17 cellular contexts compared by ENCODE assay signal in genomic region chr7:80875537-80876120, GRCh38. TPM values are rescaled to one million over a fixed set of nuclear protein-coding genes. Genes with fewer than 3 reads are reported as not detected.
DNase-seq lines count a peak whose midpoint lies in the region; ATAC-seq and TF ChIP-seq lines count a peak whose summit lies in the region.
"Had no signal": no experiment of that assay in that cellular context is flagged by ENCODE, and none has a peak within 500 bp of the region (broad histone marks: within the 10 kb centered on the region; RNA-seq: fewer than 3 reads in every experiment).

No MANE protein-coding gene starts in this region.

- H3K79me1 ChIP-seq in trophoblast cell (ENCODE audit: low read length) = peaks cover 6% of the 10 kb centered on the region

- WGBS in trophoblast cell (ENCODE audit: extremely low coverage, insufficient coverage, insufficient read length) = no CpG with 5 or more reads among the region's 9 CpGs

- H4K8ac ChIP-seq in trophoblast cell (ENCODE audit: low read depth, low read length) = no peak overlapping the region

- H2AFZ ChIP-seq in trophoblast cell (ENCODE audit: insufficient read depth, low read length, poor library complexity) = no peak overlapping the region
- H2AFZ ChIP-seq: GM23338 had no signal

- no peak for TF ChIP-seq CTCF in natural killer cell (IDR thresholded peaks at IDR 0.05)

- H3K27me3 ChIP-seq in trophoblast cell (ENCODE audit: insufficient read depth, low read length) = no peaks in the 10 kb centered on the region

- H3K9ac ChIP-seq in trophoblast cell (ENCODE audit: low read length) = no peak overlapping the region

- H3K27me3 Mint-ChIP-seq in natural killer cell (ENCODE audit: low read depth in 2 of 2) (no peaks in the 10 kb centered on the region), immature natural killer cell (ENCODE audit: low read depth in 3 of 3) (peaks cover 0 to 5% (median 3%) of the 10 kb centered on the region in 3 donors)
- no peaks in the 10 kb centered on the region for H3K27me3 Mint-ChIP-seq in natural killer cell treated with Interleukin-12 subunit alpha and Interleukin-12 subunit beta and Interleukin-15 and Interleukin-18, amount 100 ng/mL, for 72 hours
- H3K27me3 Mint-ChIP-seq: CD4-positive, alpha-beta memory T cell had no signal

- H3K9me3 ChIP-seq in trophoblast cell (ENCODE audit: insufficient read depth, low read depth, low read length) = no peaks in the 10 kb centered on the region

- peak overlapping the region; percentile 36 for H2BK12ac ChIP-seq in trophoblast cell (ENCODE audit: low read length)

- H2AK5ac ChIP-seq in trophoblast cell (ENCODE audit: low read length) = no peak overlapping the region

- H3K9me3 Mint-ChIP-seq in natural killer cell (peaks cover 0 to 2% of the 10 kb centered on the region in 2 donors), immature natural killer cell (peaks cover 0 to 15% (median 0%) of the 10 kb centered on the region in 6 donors)
- no peaks in the 10 kb centered on the region for H3K9me3 Mint-ChIP-seq in natural killer cell treated with Interleukin-12 subunit alpha and Interleukin-12 subunit beta and Interleukin-15 and Interleukin-18, amount 100 ng/mL, for 72 hours
- H3K9me3 Mint-ChIP-seq: GM23338, H9, HFFc6 had no signal

- no peak overlapping the region for H3K4ac ChIP-seq in trophoblast cell (ENCODE audit: low read depth, low read length)

- ATAC-seq in natural killer cell = peak in 2 of 3 donors; percentile 63 to 83
- ATAC-seq in natural killer cell treated with Interleukin-12 subunit alpha and Interleukin-12 subunit beta and Interleukin-15 and Interleukin-18, amount 100 ng/mL, for 72 hours = no peak
- ATAC-seq: GM23338, HCT116 had no signal

- H2BK120ac ChIP-seq in trophoblast cell (ENCODE audit: insufficient read depth, low read length, poor library complexity) = peak overlapping the region; percentile 6

- no peak overlapping the region for H3K4me2 ChIP-seq in trophoblast cell (ENCODE audit: low read length)
- H3K4me2 ChIP-seq: GM23338 had no signal

- peak overlapping the region; percentile 79 for H3K4me3 Mint-ChIP-seq in natural killer cell
- no peak overlapping the region for H3K4me3 Mint-ChIP-seq in natural killer cell treated with Interleukin-12 subunit alpha and Interleukin-12 subunit beta and Interleukin-15 and Interleukin-18, amount 100 ng/mL, for 72 hours
- peak overlapping the region; percentile 15 to 78 (median 62) for H3K4me3 Mint-ChIP-seq in immature natural killer cell
- H3K4me3 Mint-ChIP-seq: CD4-positive, alpha-beta memory T cell; GM23338; H9; HFFc6 had no signal

- H3K4me1 Mint-ChIP-seq in natural killer cell = peaks cover 18 to 26% of the 10 kb centered on the region in 2 donors
- peaks cover 0 to 19% of the 10 kb centered on the region in 2 donors for H3K4me1 Mint-ChIP-seq in natural killer cell treated with Interleukin-12 subunit alpha and Interleukin-12 subunit beta and Interleukin-15 and Interleukin-18, amount 100 ng/mL, for 72 hours (ENCODE audit: low read depth in 2 of 2)
- peaks cover 33 to 38% of the 10 kb centered on the region in 2 donors for H3K4me1 Mint-ChIP-seq in immature natural killer cell
- H3K4me1 Mint-ChIP-seq: CD4-positive, alpha-beta memory T cell had no signal

- H2BK5ac ChIP-seq in trophoblast cell (ENCODE audit: low read depth, low read length, poor library complexity) = no peak overlapping the region

- H4K91ac ChIP-seq in trophoblast cell (ENCODE audit: low read depth, low read length) = no peak overlapping the region

- peaks cover 5 to 10% of the 10 kb centered on the region in 2 experiments for H3K4me1 ChIP-seq in trophoblast cell (ENCODE audit: control insufficient read depth in 1 of 2, insufficient read depth in 2 of 2, low read length in 2 of 2)

- DNase-seq in natural killer cell = no peak
- DNase-seq in natural killer cell treated with Interleukin-12 subunit alpha and Interleukin-12 subunit beta and Interleukin-15 and Interleukin-18, amount 100 ng/mL, for 72 hours (ENCODE audit: low spot score) = no peak
- peak; percentile 28 to 37 (median 31) for DNase-seq in immature natural killer cell
- no peak for DNase-seq in trophoblast cell
- DNase-seq in NCI-H226 = no peak
- no peak for DNase-seq in midbrain (lab: John Stamatoyannopoulos, UW)
- DNase-seq: 8988T; C1 segment of cervical spinal cord; Calu3; CD4-positive, alpha-beta memory T cell; COR-L47; DMS53; DMS79 treated with DMSO at 0.1 percent for 48 hours; H9; HFFc6 had no signal

- intact Hi-C loops in natural killer cell (cut with micrococcal nuclease) = no loop called here

- no peak overlapping the region for H3K4me3 ChIP-seq in trophoblast cell (ENCODE audit: low read depth, low read length)
- H3K4me3 ChIP-seq: GM23338 had no signal

- H3K27ac Mint-ChIP-seq in natural killer cell (peak overlapping the region; percentile 28 to 60), immature natural killer cell (peak overlapping the region in 5 of 6 donors; percentile 5 to 84 (median 47))
- H3K27ac Mint-ChIP-seq in natural killer cell treated with Interleukin-12 subunit alpha and Interleukin-12 subunit beta and Interleukin-15 and Interleukin-18, amount 100 ng/mL, for 72 hours = no peak overlapping the region
- H3K27ac Mint-ChIP-seq: CD4-positive, alpha-beta memory T cell; GM23338; H9; HFFc6 had no signal

- H3K18ac ChIP-seq in trophoblast cell (ENCODE audit: low read length) = no peak overlapping the region

- H3K36me3 ChIP-seq in trophoblast cell (ENCODE audit: control insufficient read depth in 1 of 2, insufficient read depth in 2 of 2, low read length in 2 of 2) = peaks cover 0 to 4% of the 10 kb centered on the region in 2 experiments

- no peak overlapping the region for H4K12ac ChIP-seq in trophoblast cell (ENCODE audit: low read depth, low read length)

- H3K23ac ChIP-seq in trophoblast cell (ENCODE audit: low read length) = no peak overlapping the region

- H3K79me2 ChIP-seq in trophoblast cell (ENCODE audit: control insufficient read depth, insufficient read depth, low read length, poor library complexity) = no peaks in the 10 kb centered on the region

- H3K36me3 Mint-ChIP-seq in natural killer cell = no peaks in the 10 kb centered on the region
- no peaks in the 10 kb centered on the region for H3K36me3 Mint-ChIP-seq in natural killer cell treated with Interleukin-12 subunit alpha and Interleukin-12 subunit beta and Interleukin-15 and Interleukin-18, amount 100 ng/mL, for 72 hours
- no peaks in the 10 kb centered on the region for H3K36me3 Mint-ChIP-seq in immature natural killer cell
- H3K36me3 Mint-ChIP-seq: CD4-positive, alpha-beta memory T cell had no signal

- H3K14ac ChIP-seq in trophoblast cell (ENCODE audit: low read length) = peak overlapping the region; percentile 25

- no peak overlapping the region for H3K27ac ChIP-seq in trophoblast cell (ENCODE audit: low read depth, low read length)

RNA-seq across cellular contexts. Expression of gene SEMA3C, which starts 43.2 kb away (rescaled TPM):
- 10 to 100 TPM in 1 of 3 donors, under 1 TPM in 2; 0.41 to 12.2 (median 0.94) TPM for total RNA-seq in natural killer cell
- total RNA-seq in natural killer cell treated with Interleukin-12 subunit alpha and Interleukin-12 subunit beta and Interleukin-15 and Interleukin-18, amount 100 ng/mL, for 72 hours = 1 to 10 TPM in 1 of 2 donors, not detected in 1; 1.1 TPM
- polyA plus RNA-seq in immature natural killer cell = under 1 TPM in 2 of 3 donors, not detected in 1; 0.18 to 0.53 TPM
- polyA plus RNA-seq in trophoblast cell (2013) = 53.7 and 55.6 TPM in 2 replicates
- polyA plus RNA-seq: CD4-positive, alpha-beta memory T cell had no signal

Comparison
In these comparisons a context has a peak if more than half of its experiments do, and no peak if none do; other contexts are left out.
1. ATAC-seq: peak in natural killer cell (2 of 3); none in natural killer cell treated with Interleukin-12 subunit alpha and Interleukin-12 subunit beta and Interleukin-15 and Interleukin-18, amount 100 ng/mL, for 72 hours (0 of 2).
2. H3K27ac Mint-ChIP-seq: peak in natural killer cell (2 of 2) and immature natural killer cell (5 of 6); none in natural killer cell treated with Interleukin-12 subunit alpha and Interleukin-12 subunit beta and Interleukin-15 and Interleukin-18, amount 100 ng/mL, for 72 hours (0 of 2).
3. DNase-seq: peak in immature natural killer cell (3 of 3); none in natural killer cell (single experiment), natural killer cell treated with Interleukin-12 subunit alpha and Interleukin-12 subunit beta and Interleukin-15 and Interleukin-18, amount 100 ng/mL, for 72 hours (single experiment), trophoblast cell (0 of 2), NCI-H226 (single experiment) and midbrain (single experiment).